8 cellular contexts compared by ENCODE assay signal in the genomic region with DNA sequence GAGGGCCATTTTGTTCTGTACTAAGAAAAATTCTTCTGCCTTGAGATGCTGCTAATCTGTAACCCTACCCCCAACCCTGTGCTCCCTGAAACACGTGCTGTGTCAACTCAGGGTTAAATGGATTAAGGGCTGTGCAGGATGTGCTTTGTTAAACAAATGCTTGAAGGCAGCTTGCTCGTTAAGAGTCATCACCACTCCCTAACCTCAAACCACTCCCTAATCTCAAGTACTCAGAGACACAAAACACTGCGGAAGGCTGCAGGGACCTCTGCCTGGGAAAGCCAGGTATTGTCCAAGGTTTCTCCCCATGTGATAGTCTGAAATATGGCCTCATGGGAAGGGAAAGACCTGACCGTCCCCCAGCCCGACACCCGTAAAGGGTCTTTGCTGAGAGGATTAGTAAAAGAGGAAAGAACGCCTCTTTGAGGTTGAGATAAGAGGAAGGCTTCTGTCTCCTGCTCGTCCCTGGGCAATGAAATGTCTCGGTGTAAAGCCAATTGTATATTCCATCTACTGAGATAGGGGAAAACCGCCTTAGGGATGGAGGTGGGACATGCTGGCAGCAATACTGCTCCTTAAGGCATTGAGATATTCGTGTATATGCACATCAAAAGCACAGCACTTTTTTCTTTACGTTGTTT. TPM values are rescaled to one million over a fixed set of nuclear protein-coding genes. Genes with fewer than 3 reads are reported as not detected.
DNase-seq lines count a peak whose midpoint lies in the region; ATAC-seq and TF ChIP-seq lines count a peak whose summit lies in the region.
"Not testable (repeated sequence)": the region's sequence is repeated elsewhere in the genome, so short reads cannot be mapped to it uniquely, and the experiment has no call there.

No MANE protein-coding gene starts in this region.

- WGBS in mesendoderm (ENCODE audit: extremely low coverage, insufficient coverage, low lambda C conversion rate), result no CpG with 5 or more reads among the region's 12 CpGs

- not testable (repeated sequence) for H3K23ac ChIP-seq in mesendoderm (ENCODE audit: low read length)

- H2BK120ac ChIP-seq in mesendoderm (ENCODE audit: low read depth, low read length), result not testable (repeated sequence)

- H3K4me2 ChIP-seq in mesendoderm (ENCODE audit: low read length), result not testable (repeated sequence)

- H3K79me1 ChIP-seq in mesendoderm (ENCODE audit: low read length), result not testable (repeated sequence)

- H2BK15ac ChIP-seq in mesendoderm (replicated peaks; ENCODE audit: low read depth), result not testable (repeated sequence)

- not testable (repeated sequence) for H3K36me3 ChIP-seq in RWPE2 (ENCODE audit: low read depth); mesendoderm (ENCODE audit: control insufficient read depth, insufficient read depth, low read length)

- ATAC-seq in RWPE2 (ENCODE audit: low read depth), result 0 out of 3 replicates have a peak, but pooled peaks have one; percentile 7
- ATAC-seq in stimulated activated naive CD8-positive, alpha-beta T cell treated with anti-CD3 and anti-CD28 coated beads, Interleukin-15, amount 100 ng/mL, for 72 hours, result not testable (repeated sequence)

- peak; percentile 58 for TF ChIP-seq CTCF in RWPE2 (IDR thresholded peaks at IDR 0.05; ENCODE audit: poor library complexity, severe bottlenecking)

- H2BK5ac ChIP-seq in mesendoderm (ENCODE audit: low read length), result not testable (repeated sequence)

- not testable (repeated sequence) for H4K5ac ChIP-seq in mesendoderm (ENCODE audit: low read length)

- peak overlapping the region in 3 of 4 donors; percentile 6 to 85 (median 78) for H3K4me3 Mint-ChIP-seq in IgD-negative memory B cell
- H3K4me3 Mint-ChIP-seq in stimulated activated naive CD8-positive, alpha-beta T cell treated with anti-CD3 and anti-CD28 coated beads, Interleukin-15, amount 100 ng/mL, for 72 hours, result peak overlapping the region; percentile 54 to 66

- H3K9me3 Mint-ChIP-seq in IgD-negative memory B cell; stimulated activated naive CD8-positive, alpha-beta T cell treated with anti-CD3 and anti-CD28 coated beads, Interleukin-15, amount 100 ng/mL, for 72 hours: not testable (repeated sequence)

- not testable (repeated sequence) for H3K4ac ChIP-seq in mesendoderm (ENCODE audit: low read depth, low read length)

- DNase-seq in DMS53 (lab: John Stamatoyannopoulos, UW) (peak; percentile 64), NCI-H345 (lab: John Stamatoyannopoulos, UW) (peak; percentile 59), epithelial cell of prostate (ENCODE audit: low read depth, low spot score) (peak; percentile 71), mesendoderm (peak; percentile 90)
- DNase-seq in RWPE2 (ENCODE audit: low spot score); stimulated activated naive CD8-positive, alpha-beta T cell treated with anti-CD3 and anti-CD28 coated beads, Interleukin-15, amount 100 ng/mL, for 72 hours: not testable (repeated sequence)
- DNase-seq in activated effector memory CD4-positive, alpha-beta T cell treated with Interleukin-2 at 50 U/mL for 16 hours, result peak; percentile 12

- H3K27ac Mint-ChIP-seq in IgD-negative memory B cell; stimulated activated naive CD8-positive, alpha-beta T cell treated with anti-CD3 and anti-CD28 coated beads, Interleukin-15, amount 100 ng/mL, for 72 hours: not testable (repeated sequence)

- H3K27ac ChIP-seq in RWPE2 (ENCODE audit: poor library complexity, severe bottlenecking), result peak overlapping the region; percentile 38
- H3K27ac ChIP-seq in epithelial cell of prostate, result peak overlapping the region; percentile 35
- H3K27ac ChIP-seq in mesendoderm (ENCODE audit: low read depth, low read length), result not testable (repeated sequence)

- not testable (repeated sequence) for H3K4me3 ChIP-seq in RWPE2 (ENCODE audit: severe bottlenecking); mesendoderm (ENCODE audit: low read length)

- H3K36me3 Mint-ChIP-seq in IgD-negative memory B cell, result not testable (repeated sequence)

- peaks cover 26% of the 10 kb centered on the region for H3K4me1 ChIP-seq in RWPE2 (ENCODE audit: insufficient read depth, poor library complexity, severe bottlenecking)
- H3K4me1 ChIP-seq in mesendoderm (ENCODE audit: control insufficient read depth, low read depth, low read length), result not testable (repeated sequence)

- H3K9me3 ChIP-seq in RWPE2 (ENCODE audit: severe bottlenecking), result not testable (repeated sequence)

- H2AK5ac ChIP-seq in mesendoderm (ENCODE audit: low read length), result not testable (repeated sequence)

- H3K27me3 ChIP-seq in RWPE2 (ENCODE audit: insufficient read depth, poor library complexity, severe bottlenecking); mesendoderm (ENCODE audit: insufficient read depth, low read length, poor library complexity): not testable (repeated sequence)

- H3K18ac ChIP-seq in mesendoderm (ENCODE audit: low read length), result not testable (repeated sequence)

- not testable (repeated sequence) for H4K8ac ChIP-seq in mesendoderm (ENCODE audit: low read depth, low read length)

- peaks cover 16 to 21% (median 16%) of the 10 kb centered on the region in 3 donors for H3K4me1 Mint-ChIP-seq in IgD-negative memory B cell
- peaks cover 36% of the 10 kb centered on the region for H3K4me1 Mint-ChIP-seq in stimulated activated naive CD8-positive, alpha-beta T cell treated with anti-CD3 and anti-CD28 coated beads, Interleukin-15, amount 100 ng/mL, for 72 hours

- not testable (repeated sequence) for H3K79me2 ChIP-seq in mesendoderm (ENCODE audit: control insufficient read depth, insufficient read depth, low read length)

- H3K9ac ChIP-seq in mesendoderm (ENCODE audit: low read length), result not testable (repeated sequence)

- H3K27me3 Mint-ChIP-seq in IgD-negative memory B cell; stimulated activated naive CD8-positive, alpha-beta T cell treated with anti-CD3 and anti-CD28 coated beads, Interleukin-15, amount 100 ng/mL, for 72 hours: not testable (repeated sequence)

- H3K56ac ChIP-seq in mesendoderm (ENCODE audit: low read length), result not testable (repeated sequence)

RNA-seq across cellular contexts. Expression of a gene that starts 4.2 kb away (rescaled TPM):
- 10.9 TPM for polyA plus RNA-seq in IgD-negative memory B cell
- polyA plus RNA-seq in mesendoderm (2013, experiment 1 of 2), result 0.18 TPM
- polyA plus RNA-seq in mesendoderm (2013, experiment 2 of 2), result 0.08 TPM

RNA-seq across cellular contexts. Expression of a gene that starts 8.8 kb away (rescaled TPM):
- 30.3 TPM for polyA plus RNA-seq in IgD-negative memory B cell
- 5.5 TPM for polyA plus RNA-seq in mesendoderm (2013, experiment 1 of 2)
- 5.6 TPM for polyA plus RNA-seq in mesendoderm (2013, experiment 2 of 2)

RNA-seq across cellular contexts. Expression of a gene that starts 28.1 kb away (rescaled TPM):
- polyA plus RNA-seq in IgD-negative memory B cell, result 222 TPM
- 162 TPM for polyA plus RNA-seq in mesendoderm (2013, experiment 1 of 2)
- 168 TPM for polyA plus RNA-seq in mesendoderm (2013, experiment 2 of 2)
